23 cellular contexts compared by ENCODE assay signal in the genomic region with DNA sequence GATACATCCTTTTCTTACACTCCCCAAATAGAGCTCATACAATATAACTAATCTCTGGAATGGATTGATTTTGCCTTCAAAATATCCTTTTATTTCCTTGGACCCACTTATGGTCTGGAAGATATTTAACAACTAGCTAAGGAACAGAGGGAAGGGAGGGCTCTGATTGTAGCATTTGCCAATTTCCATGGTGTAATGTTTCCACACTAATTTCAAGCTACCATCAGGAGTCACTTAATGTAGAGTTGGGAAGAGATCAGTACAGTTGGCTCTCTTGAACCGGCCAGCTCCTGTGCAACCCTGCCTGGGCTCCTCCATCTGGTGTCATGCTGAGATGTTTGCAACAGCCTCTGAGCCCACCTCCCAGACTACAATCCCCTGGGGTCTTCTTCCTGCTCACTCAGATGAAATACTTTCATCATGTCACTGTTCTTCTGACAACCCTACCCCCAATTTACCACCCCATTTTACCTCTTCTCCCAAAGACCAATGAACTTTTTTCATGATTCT. TPM values are rescaled to one million over a fixed set of nuclear protein-coding genes. Genes with fewer than 3 reads are reported as not detected.
DNase-seq lines count a peak whose midpoint lies in the region; ATAC-seq, FAIRE-seq and TF ChIP-seq lines count a peak whose summit lies in the region.
"Had no signal": no experiment of that assay in that cellular context is flagged by ENCODE, and none has a peak within 500 bp of the region (broad histone marks: within the 10 kb centered on the region; RNA-seq: fewer than 3 reads in every experiment).

No MANE protein-coding gene starts in this region.

- no peak overlapping the region for H3K4me3 ChIP-seq in heart right ventricle
- no peak overlapping the region for H3K4me3 ChIP-seq in brain microvascular endothelial cell (ENCODE audit: low read depth, low read length)
- H3K4me3 ChIP-seq in suprapubic skin: no peak overlapping the region
- H3K4me3 ChIP-seq in pancreas: no peak overlapping the region
- H3K4me3 ChIP-seq: GM12878, left lung, uterus had no signal

- in situ Hi-C loops in brain microvascular endothelial cell (cut with HindIII; ENCODE audit: low pct_ligation_motif_present, low sequenced_read_pairs): no loop called here

- ATAC-seq in heart right ventricle (no peak), Right ventricle myocardium inferior (no peak), memory B cell (ENCODE audit: low read depth) (no peak), pancreas (no peak)
- ATAC-seq: GM12878; naive thymus-derived CD4-positive, alpha-beta T cell; stimulated activated naive CD8-positive, alpha-beta T cell treated with anti-CD3 and anti-CD28 coated beads, Interleukin-15, amount 100 ng/mL, for 72 hours had no signal

- H3K4me3 Mint-ChIP-seq in memory B cell: no peak overlapping the region
- H3K4me3 Mint-ChIP-seq: activated naive CD4-positive, alpha-beta T cell treated with anti-CD3 and anti-CD28 coated beads for 36 hours; naive thymus-derived CD4-positive, alpha-beta T cell; stimulated activated naive CD8-positive, alpha-beta T cell treated with anti-CD3 and anti-CD28 coated beads, Interleukin-15, amount 100 ng/mL, for 72 hours had no signal

- H3K9me3 ChIP-seq in heart right ventricle: no peaks in the 10 kb centered on the region
- no peaks in the 10 kb centered on the region for H3K9me3 ChIP-seq in suprapubic skin
- H3K9me3 ChIP-seq in pancreas: no peaks in the 10 kb centered on the region
- H3K9me3 ChIP-seq: left lung, uterus had no signal

- H3K4me1 ChIP-seq in heart right ventricle (peaks cover 0 to 58% (median 32%) of the 10 kb centered on the region in 9 donors), suprapubic skin (peaks cover 24% of the 10 kb centered on the region), pancreas (no peaks in the 10 kb centered on the region)
- H3K4me1 ChIP-seq: foreskin keratinocyte, uterus had no signal

- no peak for FAIRE-seq in pancreas (lab: Jason Lieb, UNC)
- FAIRE-seq: GM12878 had no signal

- no peaks in the 10 kb centered on the region for H3K36me3 Mint-ChIP-seq in memory B cell
- H3K36me3 Mint-ChIP-seq: naive thymus-derived CD4-positive, alpha-beta T cell had no signal

- H3K9me3 Mint-ChIP-seq in memory B cell: no peaks in the 10 kb centered on the region
- H3K9me3 Mint-ChIP-seq: activated naive CD4-positive, alpha-beta T cell treated with anti-CD3 and anti-CD28 coated beads for 36 hours; naive thymus-derived CD4-positive, alpha-beta T cell; stimulated activated naive CD8-positive, alpha-beta T cell treated with anti-CD3 and anti-CD28 coated beads, Interleukin-15, amount 100 ng/mL, for 72 hours had no signal

- peak overlapping the region; percentile 50 for H3K27ac Mint-ChIP-seq in memory B cell
- H3K27ac Mint-ChIP-seq: activated naive CD4-positive, alpha-beta T cell treated with anti-CD3 and anti-CD28 coated beads for 36 hours; naive thymus-derived CD4-positive, alpha-beta T cell; progenitor cell of endocrine pancreas; stimulated activated naive CD8-positive, alpha-beta T cell treated with anti-CD3 and anti-CD28 coated beads, Interleukin-15, amount 100 ng/mL, for 72 hours had no signal

- no peak for TF ChIP-seq POLR2A in suprapubic skin (IDR thresholded peaks at IDR 0.05)

- intact Hi-C loops in heart right ventricle (cut with DNase I): loop anchor here in 1 of 10 donors (5.0 kb wide), 1 partner anchor 132 kb away; no protein-coding TSS in a partner anchor
- intact Hi-C loops in Right ventricle myocardium inferior (cut with DNase I): no loop called here
- intact Hi-C loops in pancreas (cut with DNase I): no loop called here

- DNase-seq in heart right ventricle (no peak), Right ventricle myocardium inferior (ENCODE audit: missing footprints) (no peak), brain microvascular endothelial cell (no peak), memory B cell (ENCODE audit: low spot score in 2 of 2) (no peak), suprapubic skin (ENCODE audit: low spot score in 2 of 2) (no peak), MV-4-11 (lab: John Stamatoyannopoulos, UW) (no peak), UCSD-AML1 (lab: John Stamatoyannopoulos, UW; ENCODE audit: unreplicated experiment) (no peak), pancreas (no peak)
- DNase-seq: activated CD4-positive, alpha-beta T cell treated with anti-CD3 and anti-CD28 coated beads, Interleukin-2, amount 50 U/mL, for 1 hour; activated naive CD4-positive, alpha-beta T cell treated with anti-CD3 and anti-CD28 coated beads for 36 hours; effector CD4-positive, alpha-beta T cell; left lung; naive thymus-derived CD4-positive, alpha-beta T cell; NCI-H1436; NCI-H446; stimulated activated CD4-positive, alpha-beta T cell treated with anti-CD3 and anti-CD28 coated beads, Interleukin-15, amount 100 ng/mL, for 24 hours; stimulated activated naive CD8-positive, alpha-beta T cell treated with anti-CD3 and anti-CD28 coated beads, Interleukin-15, amount 100 ng/mL, for 72 hours; uterus had no signal

- H3K27me3 ChIP-seq in heart right ventricle (no peaks in the 10 kb centered on the region), brain microvascular endothelial cell (replicated peaks) (no peaks in the 10 kb centered on the region), suprapubic skin (no peaks in the 10 kb centered on the region), pancreas (no peaks in the 10 kb centered on the region)
- H3K27me3 ChIP-seq: foreskin keratinocyte, left lung, uterus had no signal

- 42 to 65% methylated on average over 1 of the region's 1 CpG for WGBS in heart right ventricle, 2 donors
- WGBS in suprapubic skin: 64% methylated on average over 1 of the region's 1 CpG
- 0 to 80% methylated on average over 1 of the region's 1 CpG for WGBS in pancreas, 2 donors

- no peak for TF ChIP-seq CTCF in heart right ventricle (IDR thresholded peaks at IDR 0.05)
- TF ChIP-seq CTCF in brain microvascular endothelial cell (IDR thresholded peaks at IDR 0.05; ENCODE audit: low read depth, low read length, missing control alignments): no peak
- no peak for TF ChIP-seq CTCF in suprapubic skin (IDR thresholded peaks at IDR 0.05)
- TF ChIP-seq CTCF in pancreas (IDR thresholded peaks at IDR 0.05): no peak

- peak overlapping the region in 7 of 10 donors; percentile 47 to 78 (median 58) for H3K27ac ChIP-seq in heart right ventricle
- peak overlapping the region; percentile 95 for H3K27ac ChIP-seq in brain microvascular endothelial cell
- peak overlapping the region; percentile 68 for H3K27ac ChIP-seq in suprapubic skin
- H3K27ac ChIP-seq in pancreas: no peak overlapping the region
- H3K27ac ChIP-seq: foreskin keratinocyte, uterus had no signal

- TF ChIP-seq EP300 in suprapubic skin (IDR thresholded peaks at IDR 0.05): no peak

- no peaks in the 10 kb centered on the region for H3K27me3 Mint-ChIP-seq in memory B cell

- H3K36me3 ChIP-seq in heart right ventricle (no peaks in the 10 kb centered on the region), brain microvascular endothelial cell (replicated peaks) (no peaks in the 10 kb centered on the region), suprapubic skin (no peaks in the 10 kb centered on the region), pancreas (no peaks in the 10 kb centered on the region)
- H3K36me3 ChIP-seq: left lung, uterus had no signal

- H3K4me1 Mint-ChIP-seq in memory B cell: peaks cover 24% of the 10 kb centered on the region

RNA-seq across cellular contexts. Expression of a gene that starts 8.0 kb away (rescaled TPM):
- total RNA-seq in heart right ventricle: 10 to 100 TPM in 2 of 10 donors, 1 to 10 TPM in 7, under 1 TPM in 1; 0.44 to 15.5 (median 3.3) TPM
- 1 to 10 TPM; 1.1 to 4.0 TPM for polyA plus RNA-seq in heart right ventricle
- total RNA-seq in Right ventricle myocardium inferior: 0.60 TPM
- total RNA-seq in suprapubic skin: 10 to 100 TPM in 1 of 4 donors, 1 to 10 TPM in 1, under 1 TPM in 1, not detected in 1; 0.80 to 36.0 (median 6.4) TPM
- total RNA-seq in pancreas: 1 to 10 TPM in 2 of 6 donors, under 1 TPM in 4; 0.22 to 1.7 (median 0.34) TPM
- 1 to 10 TPM in 1 of 2 donors, under 1 TPM in 1; 0.68 to 3.1 TPM for polyA plus RNA-seq in pancreas
- total RNA-seq: G401, GM12878, HT-29, progenitor cell of endocrine pancreas had no signal
- polyA plus RNA-seq: GM12878 had no signal

Comparison
In these comparisons a context has a peak if more than half of its experiments do, and no peak if none do; other contexts are left out.
1. H3K27ac ChIP-seq: peak in heart right ventricle (7 of 10), brain microvascular endothelial cell (single experiment) and suprapubic skin (single experiment); none in pancreas (0 of 4).